Comparison of ENCODE assay signal across 8 cellular contexts in the genomic region with DNA sequence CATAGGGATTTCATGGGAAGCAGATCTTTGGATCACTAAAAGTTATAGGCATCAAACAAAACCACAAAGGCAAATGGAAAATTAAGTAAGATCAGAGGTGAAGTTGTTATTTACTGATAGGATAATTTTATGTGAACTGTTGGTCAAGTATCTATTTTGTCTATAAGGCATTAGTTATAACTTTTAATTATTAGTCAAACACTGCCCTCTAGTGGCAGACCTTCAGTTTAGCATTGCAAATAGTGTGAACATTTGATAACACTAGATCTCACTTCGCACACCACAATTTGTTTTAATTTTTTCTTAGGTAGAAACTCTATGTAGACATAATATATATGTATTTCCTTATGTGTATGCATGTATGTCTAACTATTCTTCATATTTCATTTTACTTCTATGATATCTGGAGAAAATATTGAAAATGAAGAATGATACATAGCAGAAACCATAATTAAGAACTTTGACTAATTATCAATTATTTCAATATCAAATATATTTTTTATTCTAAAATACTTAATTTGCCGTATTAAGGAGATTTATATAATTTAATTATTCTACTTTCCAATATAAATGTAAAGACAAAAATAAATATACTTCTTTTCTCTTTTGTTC.
DNase-seq lines count a peak whose midpoint lies in the region; ATAC-seq, FAIRE-seq and TF ChIP-seq lines count a peak whose summit lies in the region.

No MANE protein-coding gene starts in this region.

- peaks cover 4% of the 10 kb centered on the region; the same call in 1 of the 2 replicates for H3K27me3 ChIP-seq in GM23248 (replicated peaks; ENCODE audit: insufficient read depth)

- TF ChIP-seq EP300 in A549 (IDR thresholded peaks at IDR 0.05), result no peak

- no peak for TF ChIP-seq POLR2A in A549 (IDR thresholded peaks at IDR 0.05; ENCODE audit: low read length)

- H3K4me1 ChIP-seq in A549 (no peaks in the 10 kb centered on the region), GM23248 (ENCODE audit: insufficient read depth) (no peaks in the 10 kb centered on the region)

- H3K9ac ChIP-seq in GM23248, result no peak overlapping the region

- H3K4me2 ChIP-seq in A549, result no peak overlapping the region
- no peak overlapping the region for H3K4me2 ChIP-seq in GM23248 (ENCODE audit: unreplicated experiment)

- WGBS in A549 (ENCODE audit: missing lambda C conversion rate), result 0% methylated on average over 2 of the region's 2 CpGs
- WGBS in GM23248 (ENCODE audit: low coverage in 1 of 2, low lambda C conversion rate in 2 of 2, missing lambda C conversion rate in 2 of 2), 2 experiments, result 24 to 45% methylated on average over 2 of the region's 2 CpGs

- H3K27ac ChIP-seq in A549, result no peak overlapping the region
- no peak overlapping the region for H3K27ac ChIP-seq in GM23248

- no peaks in the 10 kb centered on the region for H3K36me3 ChIP-seq in GM23248 (ENCODE audit: low read depth)

- peak; percentile 64 for TF ChIP-seq CTCF in A549 (IDR thresholded peaks at IDR 0.05)
- peak; percentile 57 for TF ChIP-seq CTCF in fibroblast of mammary gland (conservative IDR thresholded peaks at IDR 0.05; ENCODE audit: control insufficient read depth, insufficient read depth, low read depth, low read length)

- ATAC-seq in A549, result peak; percentile 39 to 66; a peak in 2 of 6 replicates

- DNase-seq in A549 (ENCODE audit: low read depth in 1 of 2, low spot score in 1 of 2) (peak in 1 of 2 experiments; percentile 37), GF-D8 (lab: John Stamatoyannopoulos, UW) (peak; percentile 11), GM23248 (peak; percentile 59), Kasumi-1 (lab: John Stamatoyannopoulos, UW) (peak; percentile 35 to 57), SHP77 treated with DMSO at 0.1 percent for 48 hours (lab: John Stamatoyannopoulos, UW) (peak; percentile 7), fibroblast of mammary gland (ENCODE audit: low read depth) (peak; percentile 67), renal cortical epithelial cell (ENCODE audit: low read depth) (peak; percentile 40), cerebellar nuclear complex (lab: John Stamatoyannopoulos, UW) (no peak)

- no peak overlapping the region for H3K4me3 ChIP-seq in A549
- no peak overlapping the region for H3K4me3 ChIP-seq in GM23248
- H3K4me3 ChIP-seq in fibroblast of mammary gland (ENCODE audit: control insufficient read depth, low read depth, low read length), result no peak overlapping the region

- CTCF ChIA-PET in A549 (lab: Yijun Ruan, JAX), result interaction anchor here (1.0 kb wide), 1 partner anchor 12 kb away, joined by 3 read pairs; no protein-coding TSS in a partner anchor

- no peaks in the 10 kb centered on the region for H3K9me2 ChIP-seq in GM23248 (ENCODE audit: insufficient read depth)

- POLR2A ChIA-PET in A549 (lab: Yijun Ruan, JAX), result no interaction called here

- no peak overlapping the region for H2AFZ ChIP-seq in GM23248

- no peaks in the 10 kb centered on the region for H3K79me2 ChIP-seq in GM23248 (ENCODE audit: insufficient read depth)

- TF ChIP-seq RAD21 in A549 (conservative IDR thresholded peaks at IDR 0.05 in 1 of 2, IDR thresholded peaks at IDR 0.05 in 1 of 2), result peak; percentile 45 to 60

- H3K9me3 ChIP-seq in A549 (no peaks in the 10 kb centered on the region), GM23248 (ENCODE audit: low read depth) (no peaks in the 10 kb centered on the region)

- no peak for FAIRE-seq in A549 (lab: Jason Lieb, UNC)

- H4K20me1 ChIP-seq in GM23248 (ENCODE audit: insufficient read depth), result no peaks in the 10 kb centered on the region

- H3F3A ChIP-seq in GM23248 (ENCODE audit: insufficient read depth), result no peaks in the 10 kb centered on the region

- in situ Hi-C loops in GM23248 (cut with MboI), result no loop called here

TF ChIP-seq in A549, 52 proteins besides CTCF, POLR2A, EP300 and RAD21:
- peak; percentile 31; the same call in 2 of the 3 replicates for TF ChIP-seq SMC3 (IDR thresholded peaks at IDR 0.05)
- TF ChIP-seq ZSCAN20 (CRISPR knock-in tag; IDR thresholded peaks at IDR 0.05), result no peak
- TF ChIP-seq, protein P1, sequence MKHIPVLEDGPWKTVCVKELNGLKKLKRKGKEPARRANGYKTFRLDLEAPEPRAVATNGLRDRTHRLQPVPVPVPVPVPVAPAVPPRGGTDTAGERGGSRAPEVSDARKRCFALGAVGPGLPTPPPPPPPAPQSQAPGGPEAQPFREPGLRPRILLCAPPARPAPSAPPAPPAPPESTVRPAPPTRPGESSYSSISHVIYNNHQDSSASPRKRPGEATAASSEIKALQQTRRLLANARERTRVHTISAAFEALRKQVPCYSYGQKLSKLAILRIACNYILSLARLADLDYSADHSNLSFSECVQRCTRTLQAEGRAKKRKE (CRISPR knock-in tag; IDR thresholded peaks at IDR 0.05; ENCODE audit: low read depth), result no peak
- no peak for TF ChIP-seq RNF2 (IDR thresholded peaks at IDR 0.05; ENCODE audit: borderline replicate concordance, low read depth)
- TF ChIP-seq SREBF2 (IDR thresholded peaks at IDR 0.05), result no peak

Comparison
In these comparisons a context has a peak if more than half of its experiments do, and no peak if none do; other contexts are left out.
1. DNase-seq: peak in GF-D8 (single experiment), GM23248 (single experiment), Kasumi-1 (2 of 2), SHP77 treated with DMSO at 0.1 percent for 48 hours (single experiment), fibroblast of mammary gland (single experiment) and renal cortical epithelial cell (single experiment); none in cerebellar nuclear complex (0 of 2).